Comparison of ENCODE assay signal across 1 cellular context in the genomic region with DNA sequence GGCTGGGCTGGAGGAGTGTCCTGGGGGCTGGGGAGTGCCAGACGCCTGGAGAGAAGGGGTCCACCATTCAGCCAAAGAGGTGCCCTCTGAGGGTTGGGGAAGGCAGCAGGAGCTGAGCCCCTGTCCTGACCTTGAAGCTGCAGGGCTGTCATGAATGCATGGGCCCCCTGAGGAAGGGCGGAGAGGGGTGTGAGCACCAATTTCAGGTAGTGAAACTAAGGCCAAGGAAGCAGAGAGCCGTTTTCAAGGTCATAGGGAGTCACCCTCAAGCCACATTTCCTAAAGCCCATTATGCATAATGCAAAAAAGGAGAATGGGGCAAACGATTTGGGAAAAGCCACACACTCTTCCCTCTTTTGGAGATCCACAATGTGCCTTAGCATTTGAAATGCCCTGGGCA.
A peak's percentile ranks its signal among the peaks of the same experiment; 100 is the strongest.
TF ChIP-seq lines count a peak whose summit lies in the region.

No MANE protein-coding gene starts in this region.

TF ChIP-seq in GM12878, 131 proteins besides CTCF, POLR2A, EP300 and RAD21:
- TF ChIP-seq EED (IDR thresholded peaks at IDR 0.05; ENCODE audit: low read depth) (0 out of 2 replicates have a peak, but pooled peaks have one; percentile 25), GABPA (IDR thresholded peaks at IDR 0.05; ENCODE audit: low read depth) (no peak), SPI1 (IDR thresholded peaks at IDR 0.05; ENCODE audit: borderline replicate concordance, insufficient read depth, low read depth, low read length) (peak; percentile 61), ZNF207 (IDR thresholded peaks at IDR 0.05; ENCODE audit: borderline replicate concordance) (no peak)
